Comparison of ENCODE assay signal across 8 cellular contexts in the genomic region with DNA sequence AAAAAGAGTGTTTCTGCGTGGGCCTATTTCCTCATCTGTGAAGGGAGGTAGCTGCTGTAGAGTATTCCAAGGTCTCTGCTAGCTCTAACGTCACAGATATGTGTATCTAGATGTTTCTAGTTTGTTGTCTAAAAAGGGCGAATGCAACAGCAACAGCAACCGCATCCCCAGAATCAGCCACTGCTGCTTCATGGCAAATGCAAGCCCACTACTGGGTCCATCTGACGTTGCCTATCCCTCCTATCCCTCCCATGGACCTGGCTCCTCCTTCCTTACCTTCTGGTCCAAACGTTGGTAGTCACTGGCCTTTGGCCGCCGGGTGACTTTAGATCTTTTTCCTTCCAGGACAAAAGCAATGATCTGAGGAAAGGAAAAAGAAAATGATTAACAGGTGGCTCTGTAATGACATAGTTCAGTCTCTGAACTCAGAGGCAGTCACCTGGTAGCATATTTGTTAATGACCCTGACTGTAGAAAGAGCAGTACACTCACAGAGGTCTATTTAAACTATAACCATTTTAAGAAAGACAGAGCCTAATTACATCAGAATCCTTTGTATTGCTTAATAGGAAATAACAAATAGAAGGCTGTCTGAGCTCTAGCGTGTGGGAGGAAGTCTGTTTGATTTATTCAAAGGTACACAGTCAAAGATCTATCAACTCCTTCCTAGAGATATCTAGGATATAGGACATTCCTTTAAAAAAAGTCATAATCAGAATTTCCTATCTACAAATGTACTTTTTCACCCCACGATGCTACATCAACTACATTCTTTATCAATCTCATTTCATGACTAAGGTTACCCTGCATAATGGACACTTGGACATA. TPM values are rescaled to one million over a fixed set of nuclear protein-coding genes. Genes with fewer than 3 reads are reported as not detected.
DNase-seq lines count a peak whose midpoint lies in the region; ATAC-seq and TF ChIP-seq lines count a peak whose summit lies in the region.

No MANE protein-coding gene starts in this region.

- WGBS in tibial nerve, 2 donors = 58 to 59% methylated on average over 10 of the region's 10 CpGs

- no peaks in the 10 kb centered on the region for H3K9me3 Mint-ChIP-seq in brain

- peaks cover 7 to 58% (median 27%) of the 10 kb centered on the region in 3 donors for H3K36me3 ChIP-seq in tibial nerve

- no peak for ATAC-seq in GM19455 (IDR thresholded peaks at IDR 0.05; ENCODE audit: unreplicated experiment)
- no peak for ATAC-seq in HG02678 (IDR thresholded peaks at IDR 0.05; ENCODE audit: unreplicated experiment)

- H3K27me3 ChIP-seq in tibial nerve = no peaks in the 10 kb centered on the region

- TF ChIP-seq CTCF in brain (conservative IDR thresholded peaks at IDR 0.05) (no peak), tibial nerve (IDR thresholded peaks at IDR 0.05) (no peak)

- H3K27ac ChIP-seq in tibial nerve = no peak overlapping the region

- peaks cover 90% of the 10 kb centered on the region for H3K4me1 Mint-ChIP-seq in brain

- DNase-seq in AML-193 (lab: John Stamatoyannopoulos, UW) (peak; percentile 68 to 81), KBM-7 (peak; percentile 16), mucosa of gallbladder (ENCODE audit: low spot score) (peak; percentile 68), cerebellar cortex (ENCODE audit: low spot score) (no peak), tibial nerve (ENCODE audit: low spot score in 2 of 2) (no peak)

- peaks cover 15% of the 10 kb centered on the region for H3K27me3 Mint-ChIP-seq in brain

- TF ChIP-seq POLR2A in tibial nerve (IDR thresholded peaks at IDR 0.05) = no peak

- H3K4me1 ChIP-seq in tibial nerve = peaks cover 0 to 78% (median 28%) of the 10 kb centered on the region in 4 donors

- H3K9me3 ChIP-seq in tibial nerve = no peaks in the 10 kb centered on the region

- H3K4me3 Mint-ChIP-seq in brain = peak overlapping the region; percentile 91 to 96 (median 94)

- in situ Hi-C loops in KBM-7 (cut with MboI; ENCODE audit: low pct_unique_long_range_greater_than_20kb, low sequenced_read_pairs) = no loop called here

- peak overlapping the region in 4 of 5 experiments; percentile 19 to 85 (median 64) for H3K27ac Mint-ChIP-seq in brain

- no peak for TF ChIP-seq EP300 in tibial nerve (IDR thresholded peaks at IDR 0.05)

- peaks cover 78% of the 10 kb centered on the region for H3K36me3 Mint-ChIP-seq in brain

- H3K4me3 ChIP-seq in tibial nerve = peak overlapping the region in 2 of 4 donors; percentile 70 to 79

RNA-seq across cellular contexts. Expression of gene TGOLN2, which starts 2.9 kb away (rescaled TPM):
- 80.0 TPM for polyA plus RNA-seq in brain (ENCODE audit: insufficient read depth, low read depth, low replicate concordance)
- total RNA-seq in mucosa of gallbladder (237 TPM), tibial nerve (100 to 1,000 TPM in 3 of 4 donors, 10 to 100 TPM in 1; 96.9 to 128 (median 109) TPM)

RNA-seq across cellular contexts. Expression of gene RETSAT, which starts 29.5 kb away (rescaled TPM):
- polyA plus RNA-seq in brain (ENCODE audit: insufficient read depth, low read depth, low replicate concordance) = 33.3 TPM
- total RNA-seq in mucosa of gallbladder (86.4 TPM), tibial nerve (100 to 1,000 TPM in 2 of 4 donors, 10 to 100 TPM in 2; 74.7 to 113 (median 97.5) TPM)

RNA-seq across cellular contexts. Expression of gene ELMOD3, which starts 29.7 kb away (rescaled TPM):
- polyA plus RNA-seq in brain (ENCODE audit: insufficient read depth, low read depth, low replicate concordance) = 14.6 TPM
- total RNA-seq in mucosa of gallbladder (30.3 TPM), tibial nerve (10 to 100 TPM; 21.2 to 39.0 (median 35.4) TPM)

Comparison
In these comparisons a context has a peak if more than half of its experiments do, and no peak if none do; other contexts are left out.
1. DNase-seq: peak in AML-193 (2 of 2), KBM-7 (single experiment) and mucosa of gallbladder (single experiment); none in cerebellar cortex (single experiment) and tibial nerve (0 of 2).